ENCODE assay signal across 30 cellular contexts in the genomic region with DNA sequence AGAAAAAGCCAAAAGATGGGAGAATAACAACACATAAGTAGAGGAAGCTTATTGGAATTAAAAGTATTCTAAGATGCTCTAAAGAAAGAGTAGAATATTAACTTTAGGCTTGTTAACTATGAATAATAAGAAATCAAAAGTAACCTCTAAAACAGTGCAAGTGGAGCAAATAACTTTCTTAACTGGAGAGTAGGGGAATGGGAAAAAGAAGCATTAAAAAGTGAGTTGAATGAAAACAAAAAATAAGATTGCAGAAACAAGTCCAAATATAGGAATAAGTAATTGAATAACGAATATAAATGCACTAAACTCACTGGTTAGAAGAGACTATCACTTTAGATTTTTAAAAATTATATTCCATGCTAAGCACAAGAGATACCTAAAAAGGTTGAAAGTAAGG.
"Had no signal": no experiment of that assay in that cellular context is flagged by ENCODE, and none has a peak within 500 bp of the region (broad histone marks: within the 10 kb centered on the region; RNA-seq: fewer than 3 reads in every experiment).

No MANE protein-coding gene starts in this region.

- H3K9me3 ChIP-seq: adrenal gland, ascending aorta, body of pancreas had no signal

- H3K4me1 ChIP-seq: adrenal gland, ascending aorta, body of pancreas, breast epithelium had no signal

- H3K36me3 ChIP-seq: adrenal gland, ascending aorta, brain microvascular endothelial cell, breast epithelium, cardiac muscle cell had no signal

- H3K27ac ChIP-seq: adrenal gland, ascending aorta, body of pancreas, brain microvascular endothelial cell, breast epithelium, cardiac muscle cell had no signal

- H3K4me3 ChIP-seq: adrenal gland, ascending aorta, body of pancreas, breast epithelium, cardiac muscle cell had no signal

- DNase-seq: activated effector memory CD4-positive, alpha-beta T cell treated with anti-CD3 and anti-CD28 coated beads, Interleukin-2, amount 50 U/mL, for 16 hours; activated effector memory CD4-positive, alpha-beta T cell treated with Interleukin-2 at 50 U/mL for 16 hours; activated gamma-delta T cell; activated gamma-delta T cell treated with Interleukin-2 at 50 U/mL for 16 hours; activated naive CD4-positive, alpha-beta T cell; activated naive CD4-positive, alpha-beta T cell treated with anti-CD3 and anti-CD28 coated beads for 36 hours; activated naive CD4-positive, alpha-beta T cell treated with anti-CD3 and anti-CD28 coated beads, Interleukin-2, amount 10 ng/mL, durations not matched to agents 7 days and 5 days; activated naive CD4-positive, alpha-beta T cell treated with anti-CD3 and anti-CD28 coated beads, Interleukin-2, amount 50 U/mL, for 16 hours; activated naive CD4-positive, alpha-beta T cell treated with Interleukin-2 at 50 U/mL for 16 hours; activated naive CD8-positive, alpha-beta T cell treated with anti-CD3 and anti-CD28 coated beads for 36 hours; activated naive CD8-positive, alpha-beta T cell treated with anti-CD3 and anti-CD28 coated beads, Interleukin-2, amount 10 ng/mL, durations not matched to agents 7 days and 5 days; activated naive CD8-positive, alpha-beta T cell treated with anti-CD3 and anti-CD28 coated beads, Interleukin-2, amount 50 U/mL, for 24 hours; activated T-cell treated with anti-CD3 and anti-CD28 coated beads, Interleukin-2, amount 50 U/mL, for 1 hour; activated T-cell treated with anti-CD3 and anti-CD28 coated beads, Interleukin-2, amount 50 U/mL, for 24 hours; activated T-cell treated with anti-CD3 and anti-CD28 coated beads, Interleukin-2, amount 50 U/mL, for 4 hours; activated T-cell treated with anti-CD3 and anti-CD28 coated beads, Interleukin-2, amount 50 U/mL, for 48 hours; activated T-cell treated with anti-CD3 and anti-CD28 coated beads, Interleukin-2, amount 50 U/mL, for 72 hours; adrenal gland; amniotic stem cell; amygdala; anterior cingulate cortex; aorta; body of pancreas; brain microvascular endothelial cell; caudate nucleus; central memory CD4-positive, alpha-beta T cell; cerebellar nuclear complex had no signal
